In the genomic region with DNA sequence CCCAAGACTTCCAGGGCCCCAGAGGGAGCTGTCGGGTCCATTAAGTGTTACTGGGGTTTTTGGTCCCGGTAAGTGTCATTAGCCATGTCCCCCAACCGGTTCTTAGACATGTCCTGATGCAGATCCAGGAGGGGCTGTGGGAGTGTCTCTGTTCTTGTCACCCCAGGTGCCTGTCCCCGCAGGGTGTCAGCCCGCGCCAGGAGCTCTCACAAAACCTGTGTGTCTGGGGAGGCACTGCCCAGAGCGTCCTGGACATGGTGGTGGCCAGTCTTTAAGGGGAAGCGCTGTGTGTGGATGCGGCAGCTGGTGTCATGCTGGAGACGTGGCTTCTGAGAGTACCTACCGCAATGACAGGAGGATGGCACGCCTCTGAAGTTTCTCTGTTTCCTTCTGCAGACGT, we compare ENCODE assay signal across 30 cellular contexts. TPM values are rescaled to one million over a fixed set of nuclear protein-coding genes. Genes with fewer than 3 reads are reported as not detected.
"Had no signal": no experiment of that assay in that cellular context is flagged by ENCODE, and none has a peak within 500 bp of the region (broad histone marks: within the 10 kb centered on the region; RNA-seq: fewer than 3 reads in every experiment).

No MANE protein-coding gene starts in this region.

- H3K27me3 Mint-ChIP-seq: naive B cell had no signal

- H3K4me1 Mint-ChIP-seq: mesothelial cell of epicardium had no signal

- H3K4me3 ChIP-seq: coronary artery, dorsolateral prefrontal cortex, esophagus squamous epithelium, gastrocnemius medialis, heart right ventricle, left lung, lower lobe of right lung, mucosa of descending colon had no signal

- H3K9me3 Mint-ChIP-seq: mesothelial cell of epicardium, naive B cell had no signal

- H3K4me1 ChIP-seq: lower lobe of right lung had no signal

- H3K27ac Mint-ChIP-seq: mesothelial cell of epicardium had no signal

- H3K27me3 ChIP-seq: dorsolateral prefrontal cortex, gastrocnemius medialis, heart right ventricle, left lung had no signal

- FAIRE-seq: colon, endothelial cell of umbilical vein, islet of Langerhans, keratinocyte had no signal

- H3K9me3 ChIP-seq: esophagus squamous epithelium, gastrocnemius medialis, heart right ventricle, left lung, lower lobe of right lung, mucosa of descending colon had no signal

- H3K36me3 Mint-ChIP-seq: mesothelial cell of epicardium had no signal

- H3K4me3 Mint-ChIP-seq: mesothelial cell of epicardium, naive B cell had no signal

- ATAC-seq: esophagus mucosa, gastrocnemius medialis, heart right ventricle, left lung, left ventricle myocardium superior, lower lobe of right lung, mucosa of descending colon had no signal

- H3K27ac ChIP-seq: coronary artery, dorsolateral prefrontal cortex, esophagus squamous epithelium, gastrocnemius medialis, heart right ventricle, left lung, lower lobe of right lung had no signal

- DNase-seq: dermis blood vessel endothelial cell; dorsolateral prefrontal cortex; effector CD4-positive, alpha-beta T cell; effector memory CD4-positive, alpha-beta T cell; esophagus squamous epithelium; foreskin fibroblast; foreskin melanocyte; gastrocnemius medialis; glutamatergic neuron; head of caudate nucleus; heart right ventricle; hippocampal formation; kidney glomerular epithelial cell; left lung; left ventricle myocardium superior; lower lobe of right lung; mesenchymal stem cell; mucosa of descending colon; naive B cell had no signal

RNA-seq across cellular contexts. Expression of a gene that starts 12.5 kb away (rescaled TPM):
- total RNA-seq: epithelial cell of proximal tubule, glomerular endothelial cell, lung microvascular endothelial cell, myocyte had no signal
- polyA plus RNA-seq: endothelial cell of umbilical vein, keratinocyte had no signal
